In the genomic region with DNA sequence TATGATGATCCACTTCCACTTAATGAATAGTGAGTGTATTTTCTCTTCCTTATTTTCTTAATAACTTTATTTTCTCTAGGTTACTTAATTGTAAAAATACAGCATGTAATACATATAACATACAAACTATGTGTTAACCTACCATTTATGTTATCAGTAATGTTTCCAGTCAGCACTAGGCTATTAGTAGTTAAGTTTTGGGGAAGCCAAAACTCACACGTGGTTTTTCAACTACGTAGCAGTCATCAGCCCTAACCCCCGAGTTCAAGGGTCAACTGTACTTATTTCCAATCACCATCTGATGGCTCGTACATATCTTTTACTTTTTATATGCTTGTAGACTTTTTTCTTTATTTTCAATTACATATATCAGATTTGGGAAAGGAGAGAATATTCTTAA, we compare ENCODE assay signal across 30 cellular contexts.
"Had no signal": no experiment of that assay in that cellular context is flagged by ENCODE, and none has a peak within 500 bp of the region (broad histone marks: within the 10 kb centered on the region; RNA-seq: fewer than 3 reads in every experiment).

No MANE protein-coding gene starts in this region.

- H3K4me3 ChIP-seq: left ventricle myocardium inferior, lung, neural progenitor cell, pancreas, prostate gland, skin epidermis, stomach, testis, thyroid gland, transverse colon, upper lobe of left lung had no signal

- H3K9me3 ChIP-seq: left ventricle myocardium inferior, pancreas, prostate gland, stomach, testis, thyroid gland, transverse colon, upper lobe of left lung had no signal

- H3K36me3 ChIP-seq: left ventricle myocardium inferior, neural progenitor cell, pancreas, prostate gland, stomach, thyroid gland, transverse colon, upper lobe of left lung had no signal

- ATAC-seq: natural killer cell; pancreas; right cardiac atrium; sciatic nerve; stimulated activated naive B cell treated with anti-CD40 and anti-IgM and Interleukin-4, amounts not matched to agents 10 μg/mL and 1 μg/mL and 100 μg/mL, for 72 hours; stimulated activated naive CD8-positive, alpha-beta T cell treated with anti-CD3 and anti-CD28 coated beads, Interleukin-15, Interleukin-2, amounts not matched to agents 100 U/mL and 50 U/mL, for 24 hours had no signal

- H2AFZ ChIP-seq: neural progenitor cell had no signal

- H3K27me3 ChIP-seq: neural progenitor cell, pancreas, testis, thyroid gland, transverse colon, upper lobe of left lung had no signal

- H3K27ac ChIP-seq: left ventricle myocardium inferior, neural progenitor cell, pancreas, prostate gland, skin epidermis, stomach, testis, thyroid gland, transverse colon, upper lobe of left lung had no signal

- H3K9ac ChIP-seq: neural progenitor cell had no signal

- H3K4me2 ChIP-seq: neural progenitor cell had no signal

- DNase-seq: hypothalamus; immature natural killer cell; kidney; left ventricle myocardium inferior; mesendoderm; naive B cell; natural killer cell; nephron progenitor cell; pancreas; posterior cingulate gyrus; retina; right cardiac atrium; stimulated activated CD4-positive, alpha-beta T cell treated with anti-CD3 and anti-CD28 coated beads, Interleukin-12 subunit alpha, Interleukin-12 subunit beta, amount 100 ng/mL, for 4 hours; stimulated activated CD4-positive, alpha-beta T cell treated with anti-CD3 and anti-CD28 coated beads, Interleukin-15, amount 100 ng/mL, for 24 hours; stimulated activated CD4-positive, alpha-beta T cell treated with anti-CD3 and anti-CD28 coated beads, Interleukin-2, amount 100 ng/mL, for 24 hours; stimulated activated CD4-positive, alpha-beta T cell treated with anti-CD3 and anti-CD28 coated beads, Interleukin-4, amount 100 ng/mL, for 1 hour; stimulated activated naive B cell treated with anti-CD40 and anti-IgM and Interleukin-4, amounts not matched to agents 10 μg/mL and 1 μg/mL and 100 μg/mL, for 72 hours; stimulated activated naive CD8-positive, alpha-beta T cell treated with anti-CD3 and anti-CD28 coated beads, Interleukin-15, Interleukin-2, amounts not matched to agents 100 U/mL and 50 U/mL, for 24 hours; stomach; testis; thyroid gland; transverse colon; upper lobe of left lung had no signal

- H3K4me1 ChIP-seq: left ventricle myocardium inferior, neural progenitor cell, pancreas, prostate gland, stomach, testis, thyroid gland, transverse colon, upper lobe of left lung had no signal

- FAIRE-seq: islet of Langerhans, kidney, pancreas, urothelium cell line had no signal
